Comparison of ENCODE assay signal across 1 cellular context in genomic region chr2:137261858-137262585, GRCh38.
TF ChIP-seq lines count a peak whose summit lies in the region.

No MANE protein-coding gene starts in this region.

TF ChIP-seq in H1, 55 proteins besides CTCF, POLR2A, EP300 and RAD21:
- TF ChIP-seq KDM1A (IDR thresholded peaks at IDR 0.05; ENCODE audit: borderline replicate concordance, low read length), result 0 out of 2 replicates have a peak, but pooled peaks have one; percentile 23
- no peak for TF ChIP-seq BACH1 (IDR thresholded peaks at IDR 0.05; ENCODE audit: low read length)
- TF ChIP-seq TCF12 (IDR thresholded peaks at IDR 0.05; ENCODE audit: low read depth, low read length), result no peak
- TF ChIP-seq POU5F1 (IDR thresholded peaks at IDR 0.05; ENCODE audit: low read depth, low read length), result no peak
